Comparison of ENCODE assay signal across 8 cellular contexts in the genomic region with DNA sequence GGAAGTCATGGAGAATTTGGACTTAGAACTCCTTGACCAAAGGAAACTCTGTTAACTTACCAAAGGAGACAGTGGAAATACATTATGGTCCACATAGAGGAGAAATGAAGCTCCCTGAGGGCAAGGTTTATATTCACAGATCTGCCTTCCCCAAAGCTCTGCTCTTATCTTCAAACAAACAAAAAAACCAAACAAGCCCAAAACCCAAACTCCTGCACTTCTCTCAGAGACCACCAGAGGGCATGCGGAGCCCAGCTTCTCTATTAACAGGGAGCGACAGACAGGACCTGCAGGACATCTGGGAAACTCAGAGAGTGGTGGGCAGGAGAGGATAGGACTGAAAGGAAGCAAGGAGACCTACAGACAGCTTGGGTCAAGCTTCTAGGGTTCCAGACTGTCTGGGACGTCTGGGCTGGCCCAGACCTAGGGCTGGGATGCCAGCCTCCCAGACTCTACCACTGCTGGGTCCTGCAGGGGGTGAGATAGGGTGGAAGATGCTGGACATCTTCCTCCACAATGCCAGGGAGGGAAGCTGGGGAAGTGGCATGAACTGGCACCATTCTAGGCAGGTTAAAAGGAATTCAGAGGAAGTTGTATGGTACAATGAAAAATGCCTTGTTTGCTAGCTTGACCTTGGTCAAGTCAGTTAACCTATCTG. TPM values are rescaled to one million over a fixed set of nuclear protein-coding genes. Genes with fewer than 3 reads are reported as not detected.
DNase-seq lines count a peak whose midpoint lies in the region; ATAC-seq and TF ChIP-seq lines count a peak whose summit lies in the region.

No MANE protein-coding gene starts in this region.

- H3K4me3 Mint-ChIP-seq in CD4-positive, CD25-positive, alpha-beta regulatory T cell: peak overlapping the region in 2 of 4 donors; percentile 59 to 95
- H3K4me3 Mint-ChIP-seq in naive B cell: peak overlapping the region in 2 of 8 donors; percentile 14 to 69

- H3K36me3 ChIP-seq in CD4-positive, CD25-positive, alpha-beta regulatory T cell (ENCODE audit: control insufficient read depth, insufficient read depth, low read length): no peaks in the 10 kb centered on the region
- no peaks in the 10 kb centered on the region for H3K36me3 ChIP-seq in testis (ENCODE audit: low read depth, missing control alignments)

- no peak for ATAC-seq in CD4-positive, CD25-positive, alpha-beta regulatory T cell (ENCODE audit: low read depth in 2 of 2)
- no peak for ATAC-seq in naive B cell (ENCODE audit: low read depth in 2 of 2)
- no peak for ATAC-seq in GM19452 (IDR thresholded peaks at IDR 0.05; ENCODE audit: unreplicated experiment)

- peaks cover 0 to 48% (median 30%) of the 10 kb centered on the region in 4 donors for H3K4me1 Mint-ChIP-seq in CD4-positive, CD25-positive, alpha-beta regulatory T cell
- H3K4me1 Mint-ChIP-seq in naive B cell: peaks cover 49 to 58% (median 52%) of the 10 kb centered on the region in 3 donors

- no peaks in the 10 kb centered on the region for H3K36me3 Mint-ChIP-seq in CD4-positive, CD25-positive, alpha-beta regulatory T cell
- H3K36me3 Mint-ChIP-seq in naive B cell: no peaks in the 10 kb centered on the region

- H3K9me3 ChIP-seq in CD4-positive, CD25-positive, alpha-beta regulatory T cell (ENCODE audit: control insufficient read depth in 2 of 2, low read length in 2 of 2): no peaks in the 10 kb centered on the region
- H3K9me3 ChIP-seq in testis: no peaks in the 10 kb centered on the region

- H3K27ac Mint-ChIP-seq in CD4-positive, CD25-positive, alpha-beta regulatory T cell: peak overlapping the region in 2 of 3 donors; percentile 70 to 83
- peak overlapping the region; percentile 0 to 92 (median 56) for H3K27ac Mint-ChIP-seq in naive B cell

- peaks cover 51% of the 10 kb centered on the region for H3K4me1 ChIP-seq in CD4-positive, CD25-positive, alpha-beta regulatory T cell (ENCODE audit: control insufficient read depth, insufficient read depth, low read length, poor library complexity, severe bottlenecking)
- peaks cover 24% of the 10 kb centered on the region for H3K4me1 ChIP-seq in testis

- H3K9me3 Mint-ChIP-seq in CD4-positive, CD25-positive, alpha-beta regulatory T cell: no peaks in the 10 kb centered on the region
- H3K9me3 Mint-ChIP-seq in naive B cell: no peaks in the 10 kb centered on the region

- H3K27ac ChIP-seq in CD4-positive, CD25-positive, alpha-beta regulatory T cell (ENCODE audit: insufficient read depth, low read length, poor library complexity, severe bottlenecking): no peak overlapping the region
- no peak overlapping the region for H3K27ac ChIP-seq in testis

- 5% methylated on average over 3 of the region's 3 CpGs for WGBS in testis, 2 donors

- no peak for TF ChIP-seq POLR2A in testis (IDR thresholded peaks at IDR 0.05)

- intact Hi-C loops in testis (cut with DNase I; ENCODE audit: low total_unique reads): no loop called here

- peak; percentile 100 for TF ChIP-seq CTCF in epithelial cell of esophagus (IDR thresholded peaks at IDR 0.05; ENCODE audit: insufficient read depth, low read depth, low read length, missing control alignments)
- peak; percentile 87 to 94 (median 88) for TF ChIP-seq CTCF in testis (IDR thresholded peaks at IDR 0.05)

- peak; percentile 58 to 79 (median 72) for DNase-seq in CD4-positive, CD25-positive, alpha-beta regulatory T cell
- DNase-seq in HS-27A (ENCODE audit: low read depth): peak; percentile 17
- peak; percentile 48 for DNase-seq in NOMO-1 treated with dmso at 0.1 percent for 144 hours (lab: John Stamatoyannopoulos, UW; ENCODE audit: unreplicated experiment)
- peak; percentile 76 for DNase-seq in activated CD8-positive, alpha-beta memory T cell treated with anti-CD3 and anti-CD28 coated beads, Interleukin-2, amount 50 U/mL, for 4 hours
- peak; percentile 70 for DNase-seq in epithelial cell of esophagus (ENCODE audit: low read depth)
- DNase-seq in naive B cell: peak; percentile 77
- DNase-seq in testis: peak; percentile 82

- peaks cover 30% of the 10 kb centered on the region for H3K27me3 Mint-ChIP-seq in CD4-positive, CD25-positive, alpha-beta regulatory T cell
- H3K27me3 Mint-ChIP-seq in naive B cell: peaks cover 23 to 27% (median 25%) of the 10 kb centered on the region in 3 donors

- H3K4me3 ChIP-seq in CD4-positive, CD25-positive, alpha-beta regulatory T cell (ENCODE audit: low read depth, low read length): peak overlapping the region; percentile 4
- H3K4me3 ChIP-seq in epithelial cell of esophagus (ENCODE audit: low read length) (no peak overlapping the region), testis (no peak overlapping the region)

- peaks cover 12% of the 10 kb centered on the region for H3K27me3 ChIP-seq in CD4-positive, CD25-positive, alpha-beta regulatory T cell (ENCODE audit: control insufficient read depth, insufficient read depth, low read length)
- H3K27me3 ChIP-seq in testis: no peaks in the 10 kb centered on the region

RNA-seq across cellular contexts. Expression of a gene that starts 4.0 kb away (rescaled TPM):
- total RNA-seq in CD4-positive, CD25-positive, alpha-beta regulatory T cell: 10.8 TPM
- 10 to 100 TPM in 1 of 4 donors, 1 to 10 TPM in 3; 6.3 to 11.0 (median 8.8) TPM for polyA plus RNA-seq in CD4-positive, CD25-positive, alpha-beta regulatory T cell
- 10 to 100 TPM in 3 of 6 donors, 1 to 10 TPM in 3; 6.4 to 23.9 (median 10.7) TPM for polyA plus RNA-seq in naive B cell (ENCODE audit: low read depth in 6 of 6)
- 1 to 10 TPM; 1.5 to 2.5 TPM for total RNA-seq in testis
- polyA plus RNA-seq in testis (ENCODE audit: insufficient read depth, low read depth, low replicate concordance): 2.1 TPM

RNA-seq across cellular contexts. Expression of a gene that starts 17.1 kb away (rescaled TPM):
- total RNA-seq in CD4-positive, CD25-positive, alpha-beta regulatory T cell: not detected
- polyA plus RNA-seq in CD4-positive, CD25-positive, alpha-beta regulatory T cell: not detected
- polyA plus RNA-seq in naive B cell (ENCODE audit: low read depth in 6 of 6) (under 1 TPM in 4 of 6 donors, not detected in 2; 0.44 to 0.79 (median 0.57) TPM), testis (ENCODE audit: insufficient read depth, low read depth, low replicate concordance) (2.7 TPM)
- total RNA-seq in testis: 10 to 100 TPM in 1 of 2 donors, 1 to 10 TPM in 1; 5.5 to 46.5 TPM

RNA-seq across cellular contexts. Expression of a gene that starts 45.1 kb away (rescaled TPM):
- not detected for total RNA-seq in CD4-positive, CD25-positive, alpha-beta regulatory T cell
- polyA plus RNA-seq in CD4-positive, CD25-positive, alpha-beta regulatory T cell: not detected
- polyA plus RNA-seq in naive B cell (ENCODE audit: low read depth in 6 of 6) (not detected), testis (ENCODE audit: insufficient read depth, low read depth, low replicate concordance) (0.40 TPM)
- under 1 TPM; 0.25 to 0.39 TPM for total RNA-seq in testis

Comparison
In these comparisons a context has a peak if more than half of its experiments do, and no peak if none do; other contexts are left out.
1. DNase-seq: peak in every context shown above with its lines; median percentile 82 in testis; 77 in naive B cell; 76 in activated CD8-positive, alpha-beta memory T cell treated with anti-CD3 and anti-CD28 coated beads, Interleukin-2, amount 50 U/mL, for 4 hours; 72 in CD4-positive, CD25-positive, alpha-beta regulatory T cell; 70 in epithelial cell of esophagus; 48 in NOMO-1 treated with dmso at 0.1 percent for 144 hours; 17 in HS-27A.